Comparison of ENCODE assay signal across 8 cellular contexts in genomic region chr1:164772635-164773034, GRCh38.
A peak's percentile ranks its signal among the peaks of the same experiment; 100 is the strongest.
DNase-seq lines count a peak whose midpoint lies in the region; ATAC-seq, FAIRE-seq and TF ChIP-seq lines count a peak whose summit lies in the region.

No MANE protein-coding gene starts in this region.

- peaks cover 38% of the 10 kb centered on the region for H3K4me1 ChIP-seq in astrocyte (ENCODE audit: insufficient read depth, low read length)
- H3K4me1 ChIP-seq in lower lobe of right lung, result peaks cover 51% of the 10 kb centered on the region
- H3K4me1 ChIP-seq in uterus, result peaks cover 19 to 50% of the 10 kb centered on the region in 2 donors

- peak overlapping the region; percentile 68 for H3K9ac ChIP-seq in astrocyte (ENCODE audit: low read length)

- no peaks in the 10 kb centered on the region for H3K79me2 ChIP-seq in astrocyte (ENCODE audit: insufficient read depth, low read length)

- no peak overlapping the region for H2AFZ ChIP-seq in astrocyte (ENCODE audit: low read depth, low read length)

- peak overlapping the region; percentile 89 for H3K27ac Mint-ChIP-seq in astrocyte (ENCODE audit: unreplicated experiment)

- no peaks in the 10 kb centered on the region for H3K27me3 ChIP-seq in astrocyte (ENCODE audit: insufficient read depth, low read length)
- no peaks in the 10 kb centered on the region for H3K27me3 ChIP-seq in lower lobe of right lung (ENCODE audit: low read depth)
- H3K27me3 ChIP-seq in uterus, result no peaks in the 10 kb centered on the region

- H3K4me1 Mint-ChIP-seq in astrocyte (ENCODE audit: low read depth, unreplicated experiment), result peaks cover 67% of the 10 kb centered on the region

- H3K4me3 ChIP-seq in AG10803 (ENCODE audit: low read length) (no peak overlapping the region), astrocyte (ENCODE audit: insufficient read depth, low read depth, low read length) (no peak overlapping the region), lower lobe of right lung (no peak overlapping the region), uterus (no peak overlapping the region)

- H4K20me1 ChIP-seq in astrocyte (ENCODE audit: insufficient read depth, low read length), result no peaks in the 10 kb centered on the region

- H3K4me2 ChIP-seq in astrocyte (ENCODE audit: low read length), result peak overlapping the region; percentile 76

- intact Hi-C loops in lower lobe of right lung (cut with DNase I) (no loop called here), uterus (cut with DNase I; ENCODE audit: low total_unique reads) (no loop called here)

- H3K9me3 ChIP-seq in astrocyte (ENCODE audit: insufficient read depth, low read depth, low read length) (no peaks in the 10 kb centered on the region), lower lobe of right lung (no peaks in the 10 kb centered on the region), uterus (no peaks in the 10 kb centered on the region)

- TF ChIP-seq POLR2A in uterus (IDR thresholded peaks at IDR 0.05), result no peak

- DNase-seq in AG10803 (ENCODE audit: low read depth) (peak; percentile 90), HT-29 (ENCODE audit: low spot score) (peak; percentile 65), astrocyte (ENCODE audit: low read depth) (peak; percentile 98), lower lobe of right lung (peak; percentile 75), uterus (peak; percentile 69 to 87)

- H3K36me3 Mint-ChIP-seq in astrocyte (ENCODE audit: low read depth, unreplicated experiment), result no peaks in the 10 kb centered on the region

- ATAC-seq in GM19455 (IDR thresholded peaks at IDR 0.05; ENCODE audit: unreplicated experiment) (peak; percentile 69), lower lobe of right lung (peak; percentile 96 to 98), GM21447 (IDR thresholded peaks at IDR 0.05; ENCODE audit: unreplicated experiment) (no peak), HG02840 (IDR thresholded peaks at IDR 0.05; ENCODE audit: low FRiP score, unreplicated experiment) (no peak)

- peak overlapping the region; percentile 91 for H3K27ac ChIP-seq in astrocyte (ENCODE audit: low read depth, low read length)
- H3K27ac ChIP-seq in lower lobe of right lung, result peak overlapping the region; percentile 26
- H3K27ac ChIP-seq in uterus, result peak overlapping the region; percentile 83 to 92

- H3K4me3 Mint-ChIP-seq in astrocyte (ENCODE audit: unreplicated experiment), result no peak overlapping the region

- H3K9me3 Mint-ChIP-seq in astrocyte (ENCODE audit: unreplicated experiment), result no peaks in the 10 kb centered on the region

- no peaks in the 10 kb centered on the region for H3K36me3 ChIP-seq in astrocyte (ENCODE audit: insufficient read depth, low read length)
- no peaks in the 10 kb centered on the region for H3K36me3 ChIP-seq in lower lobe of right lung
- H3K36me3 ChIP-seq in uterus, result no peaks in the 10 kb centered on the region

- FAIRE-seq in astrocyte (lab: Jason Lieb, UNC), result peak; percentile 81

- TF ChIP-seq CTCF in AG10803 (conservative IDR thresholded peaks at IDR 0.05; ENCODE audit: low read length), result no peak
- TF ChIP-seq CTCF in astrocyte (IDR thresholded peaks at IDR 0.05; ENCODE audit: insufficient read depth, low read depth, low read length), result no peak
- no peak for TF ChIP-seq CTCF in lower lobe of right lung (IDR thresholded peaks at IDR 0.05)
- TF ChIP-seq CTCF in uterus (IDR thresholded peaks at IDR 0.05), result no peak

- H3K27me3 Mint-ChIP-seq in astrocyte (ENCODE audit: low read depth, unreplicated experiment), result no peaks in the 10 kb centered on the region

Comparison
In these comparisons a context has a peak if more than half of its experiments do, and no peak if none do; other contexts are left out.
1. ATAC-seq: peak in GM19455 (single experiment) and lower lobe of right lung (2 of 2); none in GM21447 (single experiment) and HG02840 (single experiment).
2. H3K27ac ChIP-seq: peak in every context shown above with its lines; median percentile 91 in astrocyte; 88 in uterus; 26 in lower lobe of right lung.
3. Peak in every context shown above with its lines, with median percentiles within 50 percentile points of each other: DNase-seq.